9 cellular contexts compared by ENCODE assay signal in the genomic region with DNA sequence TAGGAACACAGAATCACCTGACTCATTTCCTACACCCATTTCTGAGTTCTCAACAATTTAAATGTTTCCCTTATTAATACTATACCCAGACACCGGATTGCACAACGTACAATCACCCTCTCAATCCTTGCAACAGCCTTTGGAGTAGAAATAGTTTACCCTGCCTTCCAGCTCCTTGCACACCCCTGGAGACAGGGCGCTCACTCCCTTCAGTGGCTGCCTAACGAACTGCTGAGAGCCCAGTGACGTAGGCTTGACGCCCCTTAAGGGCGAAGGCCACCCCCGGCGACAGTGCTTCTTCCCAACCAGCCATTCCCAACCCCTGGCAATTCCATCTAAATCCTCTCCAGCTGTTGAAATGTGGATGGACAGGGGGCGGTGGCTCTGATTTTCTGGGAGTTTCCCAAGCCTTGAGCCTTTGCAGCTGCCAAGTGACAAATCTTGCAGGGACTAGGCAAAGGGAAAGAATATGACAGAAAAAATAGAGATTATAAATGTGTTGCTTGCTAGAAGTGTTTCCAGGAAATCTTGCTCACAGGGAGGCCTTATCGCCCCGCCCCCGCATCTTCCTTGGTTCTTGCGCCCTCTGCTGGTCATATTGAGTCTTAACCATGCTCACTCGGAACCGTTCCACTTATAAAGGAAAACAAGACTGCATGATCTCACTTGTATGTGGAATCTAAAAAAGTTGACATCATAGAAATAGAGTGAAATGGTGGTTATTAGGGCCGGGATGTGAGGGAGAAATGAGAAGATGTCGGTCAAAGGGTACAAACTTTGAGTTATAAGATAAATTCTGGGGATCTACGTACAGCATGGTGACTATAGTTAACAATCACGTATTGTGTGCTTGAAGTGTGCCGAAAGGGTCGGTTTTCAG. TPM values are rescaled to one million over a fixed set of nuclear protein-coding genes. Genes with fewer than 3 reads are reported as not detected.
DNase-seq lines count a peak whose midpoint lies in the region; ATAC-seq and TF ChIP-seq lines count a peak whose summit lies in the region.
"Had no signal": no experiment of that assay in that cellular context is flagged by ENCODE, and none has a peak within 500 bp of the region (broad histone marks: within the 10 kb centered on the region; RNA-seq: fewer than 3 reads in every experiment).

No MANE protein-coding gene starts in this region.

- POLR2A ChIA-PET in T-cell (lab: Charles Lee): no interaction called here

- H3K27me3 ChIP-seq in heart left ventricle: peaks cover 30 to 69% (median 41%) of the 10 kb centered on the region in 9 donors

- peaks cover 36 to 40% (median 38%) of the 10 kb centered on the region in 3 donors for H3K4me1 Mint-ChIP-seq in T-cell
- H3K4me1 Mint-ChIP-seq in activated naive CD8-positive, alpha-beta T cell treated with anti-CD3 and anti-CD28 coated beads, Interleukin-2, amount 50 U/mL, for 24 hours: peaks cover 25% of the 10 kb centered on the region

- no peak for TF ChIP-seq POLR2A in heart left ventricle (IDR thresholded peaks at IDR 0.05)

- peaks cover 50 to 63% of the 10 kb centered on the region in 2 donors for H3K27me3 Mint-ChIP-seq in T-cell
- peaks cover 46% of the 10 kb centered on the region for H3K27me3 Mint-ChIP-seq in activated naive CD8-positive, alpha-beta T cell treated with anti-CD3 and anti-CD28 coated beads, Interleukin-2, amount 50 U/mL, for 24 hours

- peak overlapping the region in 1 of 12 donors; percentile 14 for H3K4me3 ChIP-seq in heart left ventricle

- H3K4me3 Mint-ChIP-seq in T-cell: no peak overlapping the region
- H3K4me3 Mint-ChIP-seq in activated naive CD8-positive, alpha-beta T cell treated with anti-CD3 and anti-CD28 coated beads, Interleukin-2, amount 50 U/mL, for 24 hours: no peak overlapping the region

- H3K9me3 ChIP-seq in heart left ventricle: no peaks in the 10 kb centered on the region

- H3K4me1 ChIP-seq in heart left ventricle: peaks cover 3 to 38% (median 24%) of the 10 kb centered on the region in 12 donors

- TF ChIP-seq CTCF in heart left ventricle (IDR thresholded peaks at IDR 0.05): peak; percentile 74 to 90 (median 85)

- CTCF ChIA-PET in T-cell (lab: Charles Lee): interaction anchor here (0.6 to 1.2 kb wide), 3 partner anchors 280 to 283 kb away, joined by 3 to 4 read pairs (median 3); no protein-coding TSS in a partner anchor

- DNase-seq in NCI-H446 (lab: John Stamatoyannopoulos, UW) (peak; percentile 39 to 70), NCI-H446 treated with DMSO at 0.1 percent for 48 hours (lab: John Stamatoyannopoulos, UW) (no peak), NCI-H1436 (lab: John Stamatoyannopoulos, UW) (peak; percentile 87), T-cell (peak; percentile 49 to 88 (median 72)), heart left ventricle (peak; percentile 71 to 82 (median 81)), renal cortical epithelial cell (ENCODE audit: low read depth) (peak; percentile 66)
- DNase-seq in activated naive CD8-positive, alpha-beta T cell treated with anti-CD3 and anti-CD28 coated beads, Interleukin-2, amount 50 U/mL, for 24 hours: peak; percentile 76

- H3K36me3 Mint-ChIP-seq in T-cell: no peaks in the 10 kb centered on the region
- no peaks in the 10 kb centered on the region for H3K36me3 Mint-ChIP-seq in activated naive CD8-positive, alpha-beta T cell treated with anti-CD3 and anti-CD28 coated beads, Interleukin-2, amount 50 U/mL, for 24 hours (ENCODE audit: low read depth)

- intact Hi-C loops in heart left ventricle (cut with DNase I): loop anchor here (1.0 to 10.0 kb wide), 9 partner anchors 136 to 808 kb away; no protein-coding TSS in a partner anchor

- no peaks in the 10 kb centered on the region for H3K36me3 ChIP-seq in heart left ventricle

- H3K9me3 Mint-ChIP-seq in T-cell: no peaks in the 10 kb centered on the region
- no peaks in the 10 kb centered on the region for H3K9me3 Mint-ChIP-seq in activated naive CD8-positive, alpha-beta T cell treated with anti-CD3 and anti-CD28 coated beads, Interleukin-2, amount 50 U/mL, for 24 hours

- WGBS in heart left ventricle, 4 donors: 16 to 20% (median 18%) methylated on average over 22 of the region's 22 CpGs

- no peak overlapping the region for H3K27ac Mint-ChIP-seq in T-cell
- no peak overlapping the region for H3K27ac Mint-ChIP-seq in activated naive CD8-positive, alpha-beta T cell treated with anti-CD3 and anti-CD28 coated beads, Interleukin-2, amount 50 U/mL, for 24 hours

- H3K27ac ChIP-seq in heart left ventricle: no peak overlapping the region

- peak; percentile 77 to 86 (median 80) for ATAC-seq in T-cell (replicated peaks in 1 of 4)
- peak; percentile 44 for ATAC-seq in activated naive CD8-positive, alpha-beta T cell treated with anti-CD3 and anti-CD28 coated beads, Interleukin-2, amount 50 U/mL, for 24 hours
- peak; percentile 54 to 88 (median 80) for ATAC-seq in heart left ventricle
- ATAC-seq in HG03095 (IDR thresholded peaks at IDR 0.05; ENCODE audit: unreplicated experiment): no peak

RNA-seq across cellular contexts. Expression of a gene that starts 7.6 kb away (rescaled TPM):
- total RNA-seq in T-cell (not detected), heart left ventricle (not detected), renal cortical epithelial cell (0.17 TPM in 1 of 2 replicates, not detected in the other)
- not detected for polyA plus RNA-seq in heart left ventricle
- total RNA-seq: temporal lobe had no signal
